ENCODE assay signal across 15 cellular contexts in genomic region chr6:84466521-84466920, GRCh38.
DNase-seq lines count a peak whose midpoint lies in the region; ATAC-seq, FAIRE-seq and TF ChIP-seq lines count a peak whose summit lies in the region.
"Had no signal": no experiment of that assay in that cellular context is flagged by ENCODE, and none has a peak within 500 bp of the region (broad histone marks: within the 10 kb centered on the region; RNA-seq: fewer than 3 reads in every experiment).

No MANE protein-coding gene starts in this region.

- no peaks in the 10 kb centered on the region for H3K36me3 ChIP-seq in left lung

- H3K4me1 ChIP-seq in left lung: no peaks in the 10 kb centered on the region

- peak; percentile 93 for FAIRE-seq in HTR-8/SVneo (lab: Jason Lieb, UNC)
- FAIRE-seq: colon had no signal

- H3K4me3 ChIP-seq in left lung: no peak overlapping the region

- DNase-seq in AG20443 (ENCODE audit: low spot score) (peak; percentile 66), HTR-8/SVneo (ENCODE audit: insufficient read length, low spot score) (peak; percentile 12), brain pericyte (ENCODE audit: low read depth, low spot score) (peak; percentile 24), left lung (no peak), NCI-H82 (lab: John Stamatoyannopoulos, UW) (no peak), progenitor cell of endocrine pancreas (ENCODE audit: low spot score, unreplicated experiment) (no peak)
- DNase-seq in activated CD8-positive, alpha-beta memory T cell treated with anti-CD3 and anti-CD28 coated beads for 24 hours: no peak
- DNase-seq: activated B cell treated with CpG ODN at 0.5 μM for 24 hours; hippocampal formation; stimulated activated CD4-positive, alpha-beta T cell treated with anti-CD3 and anti-CD28 coated beads, Interleukin-15, amount 100 ng/mL, for 24 hours had no signal

- ATAC-seq in left lung (peak; percentile 38), GM19351 (IDR thresholded peaks at IDR 0.05; ENCODE audit: unreplicated experiment) (no peak)
- ATAC-seq: Right ventricle myocardium inferior; stimulated activated effector memory CD8-positive, alpha-beta T cell treated with anti-CD3 and anti-CD28 coated beads, Interleukin-12 subunit alpha, Interleukin-12 subunit beta, amount 100 ng/mL, for 72 hours had no signal

- H3K27me3 Mint-ChIP-seq in progenitor cell of endocrine pancreas: no peaks in the 10 kb centered on the region
- H3K27me3 Mint-ChIP-seq: activated B cell treated with CpG ODN at 0.5 μM for 24 hours had no signal

- no peaks in the 10 kb centered on the region for H3K9me3 Mint-ChIP-seq in progenitor cell of endocrine pancreas (ENCODE audit: low read depth)
- H3K9me3 Mint-ChIP-seq: activated T-helper 2 cell treated with anti-CD3 and anti-CD28 coated beads, Interferon-gamma antibody, Interleukin-2, Interleukin-4, amounts not matched to agents 10 μg/mL and 5 μg/mL and 100 μg/mL, durations not matched to agents 14 hours and 24 hours and 36 hours; stimulated activated effector memory CD8-positive, alpha-beta T cell treated with anti-CD3 and anti-CD28 coated beads, Interleukin-12 subunit alpha, Interleukin-12 subunit beta, amount 100 ng/mL, for 72 hours had no signal

- H3K9me3 ChIP-seq in left lung: no peaks in the 10 kb centered on the region

- no peaks in the 10 kb centered on the region for H3K36me3 Mint-ChIP-seq in progenitor cell of endocrine pancreas (ENCODE audit: insufficient read depth)
- H3K36me3 Mint-ChIP-seq: stimulated activated effector memory CD8-positive, alpha-beta T cell treated with anti-CD3 and anti-CD28 coated beads, Interleukin-12 subunit alpha, Interleukin-12 subunit beta, amount 100 ng/mL, for 72 hours had no signal

- TF ChIP-seq CTCF in left lung (IDR thresholded peaks at IDR 0.05) (no peak), progenitor cell of endocrine pancreas (IDR thresholded peaks at IDR 0.05; ENCODE audit: unreplicated experiment) (no peak)

- H3K4me3 Mint-ChIP-seq in progenitor cell of endocrine pancreas (ENCODE audit: low read depth): no peak overlapping the region
- H3K4me3 Mint-ChIP-seq: activated B cell treated with CpG ODN at 0.5 μM for 24 hours; stimulated activated effector memory CD8-positive, alpha-beta T cell treated with anti-CD3 and anti-CD28 coated beads, Interleukin-12 subunit alpha, Interleukin-12 subunit beta, amount 100 ng/mL, for 72 hours had no signal

- intact Hi-C loops in left lung (cut with DNase I): no loop called here

- no peak overlapping the region for H3K27ac ChIP-seq in left lung

- H3K4me1 Mint-ChIP-seq in progenitor cell of endocrine pancreas (ENCODE audit: low read depth): no peaks in the 10 kb centered on the region
- H3K4me1 Mint-ChIP-seq: activated B cell treated with CpG ODN at 0.5 μM for 24 hours; stimulated activated effector memory CD8-positive, alpha-beta T cell treated with anti-CD3 and anti-CD28 coated beads, Interleukin-12 subunit alpha, Interleukin-12 subunit beta, amount 100 ng/mL, for 72 hours had no signal

- no peaks in the 10 kb centered on the region for H3K27me3 ChIP-seq in left lung

- no peak overlapping the region for H3K27ac Mint-ChIP-seq in progenitor cell of endocrine pancreas
- H3K27ac Mint-ChIP-seq: activated B cell treated with CpG ODN at 0.5 μM for 24 hours; activated T-helper 2 cell treated with anti-CD3 and anti-CD28 coated beads, Interferon-gamma antibody, Interleukin-2, Interleukin-4, amounts not matched to agents 10 μg/mL and 5 μg/mL and 100 μg/mL, durations not matched to agents 14 hours and 24 hours and 36 hours; stimulated activated effector memory CD8-positive, alpha-beta T cell treated with anti-CD3 and anti-CD28 coated beads, Interleukin-12 subunit alpha, Interleukin-12 subunit beta, amount 100 ng/mL, for 72 hours had no signal

Comparison
In these comparisons a context has a peak if more than half of its experiments do, and no peak if none do; other contexts are left out.
1. DNase-seq: peak in AG20443 (single experiment), HTR-8/SVneo (single experiment) and brain pericyte (single experiment); none in left lung (0 of 2), NCI-H82 (single experiment), progenitor cell of endocrine pancreas (single experiment) and activated CD8-positive, alpha-beta memory T cell treated with anti-CD3 and anti-CD28 coated beads for 24 hours (single experiment).